ENCODE assay signal across 17 cellular contexts in the genomic region with DNA sequence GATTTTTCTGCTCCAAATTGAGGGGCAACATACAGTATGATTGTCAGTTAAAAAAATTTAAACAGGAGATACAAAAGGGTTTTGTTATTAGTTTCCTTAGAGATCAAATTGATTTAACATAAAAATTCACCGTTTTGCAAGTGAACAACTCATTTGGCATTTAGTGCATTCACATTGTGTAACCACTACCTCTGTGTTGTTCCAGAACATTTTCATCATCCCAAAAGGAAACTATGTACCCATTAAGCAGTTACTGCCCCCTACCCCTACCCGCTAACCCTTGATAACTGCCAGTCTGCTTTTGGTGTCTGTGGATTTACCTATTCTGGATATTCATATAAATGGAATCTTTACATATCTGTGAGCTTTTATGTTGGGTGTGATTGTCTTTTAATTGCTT. TPM values are rescaled to one million over a fixed set of nuclear protein-coding genes. Genes with fewer than 3 reads are reported as not detected.
DNase-seq lines count a peak whose midpoint lies in the region; ATAC-seq and TF ChIP-seq lines count a peak whose summit lies in the region.
"Had no signal": no experiment of that assay in that cellular context is flagged by ENCODE, and none has a peak within 500 bp of the region (broad histone marks: within the 10 kb centered on the region; RNA-seq: fewer than 3 reads in every experiment).

No MANE protein-coding gene starts in this region.

- POLR2A ChIA-PET in GM10248 (lab: Yijun Ruan, JAX), result no interaction called here
- POLR2A ChIA-PET in activated CD4-positive, alpha-beta memory T cell treated with anti-CD3 and anti-CD28 coated beads, Interleukin-2, amount 10 ng/mL, durations not matched to agents 7 days and 5 days (lab: Charles Lee), result no interaction called here

- no peak for DNase-seq in right cardiac atrium
- DNase-seq in left ventricle myocardium superior, result no peak
- no peak for DNase-seq in breast epithelium (ENCODE audit: low spot score in 2 of 2)
- DNase-seq in left lobe of liver (ENCODE audit: low spot score), result no peak
- no peak for DNase-seq in GM10248 (ENCODE audit: extremely low spot score)
- no peak for DNase-seq in activated CD4-positive, alpha-beta memory T cell treated with anti-CD3 and anti-CD28 coated beads, Interleukin-2, amount 10 ng/mL, durations not matched to agents 7 days and 5 days
- DNase-seq in substantia nigra (lab: John Stamatoyannopoulos, UW), result no peak
- DNase-seq: activated CD4-positive, alpha-beta memory T cell treated with anti-CD3 and anti-CD28 coated beads for 36 hours; KBM-7; kidney glomerular epithelial cell; NCI-H345; SK-N-SH; stimulated activated CD4-positive, alpha-beta T cell treated with anti-CD3 and anti-CD28 coated beads, Interleukin-4, amount 100 ng/mL, for 1 hour had no signal

- WGBS in right cardiac atrium, result 74% methylated on average over 2 of the region's 2 CpGs

- H3K27me3 Mint-ChIP-seq in activated CD4-positive, alpha-beta memory T cell treated with anti-CD3 and anti-CD28 coated beads, Interleukin-2, amount 10 ng/mL, durations not matched to agents 7 days and 5 days, result no peaks in the 10 kb centered on the region
- H3K27me3 Mint-ChIP-seq: activated CD4-positive, alpha-beta memory T cell treated with anti-CD3 and anti-CD28 coated beads for 36 hours; activated T-helper 17 cell treated with anti-CD3 and anti-CD28 coated beads, Interleukin-2, amount 50 U/mL, for 72 hours had no signal

- H3K4me3 ChIP-seq in right cardiac atrium (ENCODE audit: low read length), result no peak overlapping the region
- no peak overlapping the region for H3K4me3 ChIP-seq in breast epithelium
- H3K4me3 ChIP-seq: ascending aorta, HAP-1 had no signal

- CTCF ChIA-PET in GM10248 (lab: Yijun Ruan, JAX), result interaction anchor here (2.3 kb wide), 1 partner anchor 10 kb away, joined by 5 read pairs; no protein-coding TSS in a partner anchor
- CTCF ChIA-PET in activated CD4-positive, alpha-beta memory T cell treated with anti-CD3 and anti-CD28 coated beads, Interleukin-2, amount 10 ng/mL, durations not matched to agents 7 days and 5 days (lab: Charles Lee), result no interaction called here

- no peak overlapping the region for H3K4me3 Mint-ChIP-seq in activated CD4-positive, alpha-beta memory T cell treated with anti-CD3 and anti-CD28 coated beads, Interleukin-2, amount 10 ng/mL, durations not matched to agents 7 days and 5 days
- H3K4me3 Mint-ChIP-seq: activated CD4-positive, alpha-beta memory T cell treated with anti-CD3 and anti-CD28 coated beads for 36 hours; activated T-helper 17 cell treated with anti-CD3 and anti-CD28 coated beads, Interleukin-2, amount 50 U/mL, for 72 hours had no signal

- H3K36me3 ChIP-seq in breast epithelium, result no peaks in the 10 kb centered on the region
- H3K36me3 ChIP-seq: ascending aorta had no signal

- H3K4me1 ChIP-seq in right cardiac atrium (ENCODE audit: control insufficient read depth, insufficient read depth, low read length) (peaks cover 15% of the 10 kb centered on the region), breast epithelium (peaks cover 4 to 6% of the 10 kb centered on the region in 2 donors)

- intact Hi-C loops in right cardiac atrium (cut with DNase I), result no loop called here
- intact Hi-C loops in left ventricle myocardium superior (cut with micrococcal nuclease), result no loop called here
- intact Hi-C loops in breast epithelium (cut with DNase I; ENCODE audit: low total_unique reads), result loop anchor here (5.0 kb wide), 1 partner anchor 918 kb away; no protein-coding TSS in a partner anchor

- no peak for TF ChIP-seq POLR2A in breast epithelium (IDR thresholded peaks at IDR 0.05)

- H3K4me1 Mint-ChIP-seq in activated CD4-positive, alpha-beta memory T cell treated with anti-CD3 and anti-CD28 coated beads, Interleukin-2, amount 10 ng/mL, durations not matched to agents 7 days and 5 days, result peaks cover 9% of the 10 kb centered on the region

- H3K27me3 ChIP-seq in right cardiac atrium (ENCODE audit: control insufficient read depth, insufficient read depth) (no peaks in the 10 kb centered on the region), breast epithelium (no peaks in the 10 kb centered on the region)
- H3K27me3 ChIP-seq: ascending aorta had no signal

- no peaks in the 10 kb centered on the region for H3K9me3 Mint-ChIP-seq in activated CD4-positive, alpha-beta memory T cell treated with anti-CD3 and anti-CD28 coated beads, Interleukin-2, amount 10 ng/mL, durations not matched to agents 7 days and 5 days
- H3K9me3 Mint-ChIP-seq: activated CD4-positive, alpha-beta memory T cell treated with anti-CD3 and anti-CD28 coated beads for 36 hours; activated T-helper 17 cell treated with anti-CD3 and anti-CD28 coated beads, Interleukin-2, amount 50 U/mL, for 72 hours had no signal

- H3K9me3 ChIP-seq in right cardiac atrium (ENCODE audit: control insufficient read depth, low read length), result no peaks in the 10 kb centered on the region
- H3K9me3 ChIP-seq in breast epithelium, result no peaks in the 10 kb centered on the region
- H3K9me3 ChIP-seq: ascending aorta, HAP-1, SK-N-SH had no signal

- H3K27ac Mint-ChIP-seq in activated CD4-positive, alpha-beta memory T cell treated with anti-CD3 and anti-CD28 coated beads, Interleukin-2, amount 10 ng/mL, durations not matched to agents 7 days and 5 days, result no peak overlapping the region
- H3K27ac Mint-ChIP-seq: activated CD4-positive, alpha-beta memory T cell treated with anti-CD3 and anti-CD28 coated beads for 36 hours; activated T-helper 17 cell treated with anti-CD3 and anti-CD28 coated beads, Interleukin-2, amount 50 U/mL, for 72 hours had no signal

- no peak for TF ChIP-seq CTCF in breast epithelium (IDR thresholded peaks at IDR 0.05)
- TF ChIP-seq CTCF in GM10248 (IDR thresholded peaks at IDR 0.05; ENCODE audit: control extremely low read depth, extremely low read depth, low read depth, missing control alignments), result no peak

- ATAC-seq in right cardiac atrium, result no peak
- no peak for ATAC-seq in left ventricle myocardium superior
- peak; percentile 66 for ATAC-seq in left lobe of liver
- no peak for ATAC-seq in GM21360 (IDR thresholded peaks at IDR 0.05; ENCODE audit: unreplicated experiment)
- ATAC-seq: activated T-helper 17 cell treated with anti-CD3 and anti-CD28 coated beads, Interleukin-2, amount 50 U/mL, for 72 hours had no signal

- H3K36me3 Mint-ChIP-seq in activated CD4-positive, alpha-beta memory T cell treated with anti-CD3 and anti-CD28 coated beads, Interleukin-2, amount 10 ng/mL, durations not matched to agents 7 days and 5 days (ENCODE audit: low read depth), result peaks cover 14% of the 10 kb centered on the region

- peak overlapping the region; percentile 30 for H3K27ac ChIP-seq in right cardiac atrium (ENCODE audit: low read length)
- H3K27ac ChIP-seq in breast epithelium, result peak overlapping the region; percentile 12 to 33
- no peak overlapping the region for H3K27ac ChIP-seq in substantia nigra (ENCODE audit: low read depth, low read length, poor library complexity, severe bottlenecking)
- H3K27ac ChIP-seq: ascending aorta had no signal

RNA-seq across cellular contexts. Expression of a gene that starts 3.1 kb away (rescaled TPM):
- 10 to 100 TPM; 25.3 to 32.2 (median 29.0) TPM for total RNA-seq in right cardiac atrium
- polyA plus RNA-seq in right cardiac atrium, result 14.4 TPM
- 25.3 TPM for total RNA-seq in left ventricle myocardium superior
- total RNA-seq in breast epithelium, result 10 to 100 TPM; 32.4 to 37.4 (median 35.1) TPM
- total RNA-seq in left lobe of liver, result 11.6 TPM
- 10 to 100 TPM; 11.2 to 12.3 TPM for total RNA-seq in activated CD4-positive, alpha-beta memory T cell treated with anti-CD3 and anti-CD28 coated beads, Interleukin-2, amount 10 ng/mL, durations not matched to agents 7 days and 5 days
